22 cellular contexts compared by ENCODE assay signal in the genomic region with DNA sequence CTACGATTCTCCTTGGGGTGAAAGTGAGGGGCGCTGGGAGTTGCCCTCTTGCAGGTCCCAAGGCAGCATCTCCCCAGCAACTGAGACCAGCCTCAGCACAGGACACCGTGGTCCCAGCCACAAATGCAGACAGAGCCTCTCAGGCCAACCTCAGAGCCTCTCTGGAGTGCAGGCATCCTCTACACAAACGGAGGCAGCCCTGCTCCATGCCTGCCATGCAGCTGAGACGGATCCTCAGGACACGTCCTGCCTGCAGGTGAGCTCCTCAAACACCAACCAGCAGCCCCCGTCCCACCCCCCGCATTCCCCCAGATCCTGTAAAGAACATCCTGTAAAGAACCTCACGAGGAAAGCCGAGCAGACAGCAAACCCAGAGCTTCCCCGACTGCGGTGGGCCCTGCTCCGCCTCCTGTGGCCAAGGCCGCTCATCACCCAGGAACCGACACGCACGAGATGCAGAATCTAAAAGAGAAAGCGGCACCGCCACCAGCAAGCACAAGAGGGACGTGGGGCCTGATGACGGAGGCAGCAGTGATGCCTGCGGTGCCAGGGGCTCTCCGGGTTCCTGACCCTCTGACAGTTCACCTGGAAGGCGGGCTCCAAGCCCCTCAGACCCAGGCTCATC.
DNase-seq lines count a peak whose midpoint lies in the region; FAIRE-seq and TF ChIP-seq lines count a peak whose summit lies in the region.
"Had no signal": no experiment of that assay in that cellular context is flagged by ENCODE, and none has a peak within 500 bp of the region (broad histone marks: within the 10 kb centered on the region; RNA-seq: fewer than 3 reads in every experiment).

No MANE protein-coding gene starts in this region.

- peaks cover 8% of the 10 kb centered on the region for H3K36me3 Mint-ChIP-seq in MCF 10A (ENCODE audit: insufficient read depth, unreplicated experiment)
- H3K36me3 Mint-ChIP-seq: CD4-positive, CD25-positive, alpha-beta regulatory T cell; CD8-positive, alpha-beta T cell had no signal

- no peak overlapping the region for H2BK120ac ChIP-seq in H1 (replicated peaks; ENCODE audit: low read depth, low read length)

- DNase-seq in MCF 10A (ENCODE audit: unreplicated experiment), result no peak
- DNase-seq in breast epithelium (ENCODE audit: low spot score in 2 of 2), result no peak
- DNase-seq in H7, result peak; percentile 75
- DNase-seq in H1 (ENCODE audit: low read depth in 1 of 2, low spot score in 2 of 2), result no peak
- peak; percentile 58 for DNase-seq in spleen
- DNase-seq in NCI-H524 treated with DMSO at 0.1 percent for 48 hours (lab: John Stamatoyannopoulos, UW), result no peak
- no peak for DNase-seq in H4 (ENCODE audit: low spot score)
- DNase-seq in CD1c-positive myeloid dendritic cell (ENCODE audit: extremely low spot score), result no peak
- DNase-seq: BE2C; C1 segment of cervical spinal cord; Caco-2; CD4-positive, CD25-positive, alpha-beta regulatory T cell; CD8-positive, alpha-beta T cell; DMS153; DND-41; GM23248; H9 had no signal

- no peak overlapping the region for H4K5ac ChIP-seq in H1 (ENCODE audit: insufficient read length, low read depth, low read length)

- POLR2A ChIA-PET in MCF 10A (lab: Yijun Ruan, JAX) (interaction anchor here (1.0 to 5.1 kb wide), 3 partner anchors 26 to 32 kb away, joined by 3 to 29 read pairs (median 4); no protein-coding TSS in a partner anchor), H1 (lab: Charles Lee; ENCODE audit: partially characterized antibody) (interaction anchor here (0.6 to 1.0 kb wide), 2 partner anchors 13 to 177 kb away, joined by 3 to 4 read pairs; no protein-coding TSS in a partner anchor)

- H3K23ac ChIP-seq in H1 (ENCODE audit: insufficient read length), result no peak overlapping the region

- no peak overlapping the region for H2AK5ac ChIP-seq in H1 (ENCODE audit: low read depth, low read length)

- H2AFZ ChIP-seq in H1 (ENCODE audit: low read length), result no peak overlapping the region
- H2AFZ ChIP-seq: GM23248 had no signal

- H2BK20ac ChIP-seq in H1 (ENCODE audit: low read length), result no peak overlapping the region

- TF ChIP-seq POLR2A in breast epithelium (IDR thresholded peaks at IDR 0.05), result no peak
- TF ChIP-seq POLR2A in H1 (IDR thresholded peaks at IDR 0.05; ENCODE audit: control extremely low read depth in 1 of 2, low read depth in 2 of 2, low read length in 2 of 2), result no peak
- TF ChIP-seq POLR2A in spleen (IDR thresholded peaks at IDR 0.05), result no peak

- 0 out of 2 replicates have a peak overlapping the region, but pooled peaks have one; percentile 45 for H4K8ac ChIP-seq in H1 (ENCODE audit: extremely low read depth, insufficient read depth, low read length)

- H3K4me1 ChIP-seq in breast epithelium (no peaks in the 10 kb centered on the region), H1 (replicated peaks in 1 of 4; ENCODE audit: control insufficient read depth in 3 of 4, insufficient read depth in 4 of 4, low read length in 3 of 4) (peaks cover 0 to 8% (median 5%) of the 10 kb centered on the region in 4 experiments; a peak in 3 of 7 replicates), spleen (no peaks in the 10 kb centered on the region)
- H3K4me1 ChIP-seq: BE2C had no signal

- no peak for TF ChIP-seq EP300 in H1 (IDR thresholded peaks at IDR 0.05; ENCODE audit: borderline replicate concordance in 1 of 2, low read depth in 2 of 2, low read length in 2 of 2)

- FAIRE-seq in H1 (lab: Jason Lieb, UNC), result no peak
- FAIRE-seq: A204.1, G401.6, GM12892, GM19239 had no signal

- no peak overlapping the region for H3K4me3 Mint-ChIP-seq in MCF 10A (ENCODE audit: unreplicated experiment)
- H3K4me3 Mint-ChIP-seq: CD4-positive, CD25-positive, alpha-beta regulatory T cell; CD8-positive, alpha-beta T cell; H9 had no signal

- intact Hi-C loops in MCF 10A (cut with micrococcal nuclease), result loop anchor here (10.0 kb wide), 1 partner anchor 966 kb away; no protein-coding TSS in a partner anchor
- intact Hi-C loops in breast epithelium (cut with DNase I; ENCODE audit: low total_unique reads), result no loop called here
- intact Hi-C loops in spleen (cut with DNase I; ENCODE audit: low total_unique reads), result no loop called here

- H3K79me2 ChIP-seq in H1 (ENCODE audit: control insufficient read depth in 1 of 2, insufficient read depth in 2 of 2, low read length in 2 of 2), result no peaks in the 10 kb centered on the region

- peaks cover 46% of the 10 kb centered on the region for H3K4me1 Mint-ChIP-seq in MCF 10A (ENCODE audit: insufficient read depth, unreplicated experiment)
- H3K4me1 Mint-ChIP-seq: CD4-positive, CD25-positive, alpha-beta regulatory T cell had no signal

- H4K91ac ChIP-seq in H1 (replicated peaks; ENCODE audit: insufficient read length, low read length), result no peak overlapping the region

- H3K27me3 Mint-ChIP-seq in MCF 10A (ENCODE audit: insufficient read depth, unreplicated experiment), result no peaks in the 10 kb centered on the region
- H3K27me3 Mint-ChIP-seq: CD4-positive, CD25-positive, alpha-beta regulatory T cell had no signal

- BruUV-seq in MCF 10A (replicated peaks; lab: Mats Ljungman, UMichigan), result no TSS peak

- H3K27ac ChIP-seq in breast epithelium (no peak overlapping the region), H1 (ENCODE audit: low read depth, low read length) (no peak overlapping the region), spleen (no peak overlapping the region)
- H3K27ac ChIP-seq: 22Rv1, GM23248 had no signal

- peaks cover 16% of the 10 kb centered on the region for H3K9me3 Mint-ChIP-seq in MCF 10A (ENCODE audit: unreplicated experiment)

- peaks cover 0 to 11% of the 10 kb centered on the region in 2 donors for H3K9me3 ChIP-seq in breast epithelium
- H3K9me3 ChIP-seq in H1 (ENCODE audit: insufficient read depth in 2 of 2, low read depth in 1 of 2, low read length in 1 of 2), result peaks cover 0 to 2% of the 10 kb centered on the region in 2 experiments; a peak in 2 of 4 replicates
- H3K9me3 ChIP-seq in spleen, result peaks cover 0 to 23% (median 19%) of the 10 kb centered on the region in 8 donors
- H3K9me3 ChIP-seq: BE2C, Caco-2 had no signal

- no peak overlapping the region; the same call in 1 of the 2 replicates for H2BK12ac ChIP-seq in H1 (ENCODE audit: low read depth, low read length)

- H3K27ac Mint-ChIP-seq in MCF 10A (ENCODE audit: low read depth, unreplicated experiment), result peak overlapping the region; percentile 18
- H3K27ac Mint-ChIP-seq: CD4-positive, CD25-positive, alpha-beta regulatory T cell; CD8-positive, alpha-beta T cell had no signal

- 89% methylated on average over 24 of the region's 24 CpGs; no CpG with 5 or more reads in 1 of the 2 experiments for WGBS in H1 (ENCODE audit: extremely low coverage in 1 of 2, insufficient coverage in 1 of 2, insufficient read length in 1 of 2, insufficient replicate concordance in 2 of 2, low coverage in 1 of 2, low lambda C conversion rate in 2 of 2, missing lambda C conversion rate in 1 of 2), 2 experiments
- 79 to 82% (median 81%) methylated on average over 18 to 24 of the region's 24 CpGs for WGBS in spleen, 5 donors

- no peak overlapping the region for H3K14ac ChIP-seq in H1 (ENCODE audit: insufficient read length)

- no peak for TF ChIP-seq RAD21 in H1 (IDR thresholded peaks at IDR 0.05 in 1 of 2, conservative IDR thresholded peaks at IDR 0.05 in 1 of 2; ENCODE audit: low read depth in 2 of 2, low read length in 2 of 2)

- no peak overlapping the region for H3K9ac ChIP-seq in H1 (replicated peaks in 1 of 4; ENCODE audit: extremely low read depth in 1 of 4, low read depth in 3 of 4, low read length in 3 of 4)
- H3K9ac ChIP-seq: GM23248 had no signal

- no peak overlapping the region; the same call in 1 of the 2 replicates for H3K18ac ChIP-seq in H1 (ENCODE audit: extremely low read depth, low read length)

- no peak overlapping the region for H2BK15ac ChIP-seq in H1 (ENCODE audit: low read length)

- no peak overlapping the region for H3K4me2 ChIP-seq in H1 (ENCODE audit: insufficient read depth in 1 of 2, low read depth in 2 of 2, low read length in 2 of 2)

- peaks cover 0 to 16% of the 10 kb centered on the region in 2 donors for H3K27me3 ChIP-seq in breast epithelium
- no peaks in the 10 kb centered on the region for H3K27me3 ChIP-seq in H7 (ENCODE audit: control insufficient read depth, insufficient read depth, low read length)
- H3K27me3 ChIP-seq in H1 (replicated peaks in 1 of 4; ENCODE audit: control insufficient read depth in 3 of 4, extremely low read depth in 1 of 4, insufficient read depth in 3 of 4, low read length in 3 of 4), result no peaks in the 10 kb centered on the region
- peaks cover 0 to 12% (median 0%) of the 10 kb centered on the region in 7 donors for H3K27me3 ChIP-seq in spleen (replicated peaks in 1 of 7)
- H3K27me3 ChIP-seq: BE2C had no signal

- H3K56ac ChIP-seq in H1 (replicated peaks; ENCODE audit: insufficient read length, low read depth, low read length), result no peak overlapping the region

- no peak overlapping the region for H3K4ac ChIP-seq in H1 (replicated peaks; ENCODE audit: insufficient read length, low read depth, low read length)

- H3K4me3 ChIP-seq in breast epithelium, result no peak overlapping the region
- no peak overlapping the region for H3K4me3 ChIP-seq in H7 (ENCODE audit: insufficient read depth, low read depth, low read length)
- no peak overlapping the region for H3K4me3 ChIP-seq in H1 (ENCODE audit: extremely low read depth in 1 of 4, insufficient read depth in 2 of 4, low read depth in 3 of 4, low read length in 4 of 4)
- H3K4me3 ChIP-seq in spleen, result no peak overlapping the region
- H3K4me3 ChIP-seq: GM23248 had no signal

- H3K23me2 ChIP-seq in H1 (ENCODE audit: low read depth, low read length), result no peaks in the 10 kb centered on the region

- H3K79me1 ChIP-seq in H1 (ENCODE audit: low read depth, low read length), result no peaks in the 10 kb centered on the region

- TF ChIP-seq CTCF in MCF 10A (IDR thresholded peaks at IDR 0.05; ENCODE audit: unreplicated experiment) (no peak), breast epithelium (IDR thresholded peaks at IDR 0.05) (no peak), H1 (IDR thresholded peaks at IDR 0.05; ENCODE audit: control extremely low read depth in 1 of 3, insufficient read depth in 1 of 3, low read depth in 1 of 3, low read length in 3 of 3) (no peak), spleen (IDR thresholded peaks at IDR 0.05 in 8 of 11, conservative IDR thresholded peaks at IDR 0.05 in 3 of 11) (no peak)

- CTCF ChIA-PET in MCF 10A (lab: Yijun Ruan, JAX), result interaction anchor here (1.1 to 2.0 kb wide), 2 partner anchors 8 to 46 kb away, joined by 5 to 12 read pairs; no protein-coding TSS in a partner anchor
- CTCF ChIA-PET in H1 (lab: Charles Lee; ENCODE audit: partially characterized antibody), result interaction anchor here (0.7 to 6.9 kb wide), 7 partner anchors 9 to 375 kb away, joined by 3 to 51 read pairs (median 5); no protein-coding TSS in a partner anchor

- H2BK5ac ChIP-seq in H1 (ENCODE audit: low read depth, low read length), result no peak overlapping the region

- H3K36me3 ChIP-seq in breast epithelium, result no peaks in the 10 kb centered on the region
- H3K36me3 ChIP-seq in H7 (replicated peaks; ENCODE audit: control insufficient read depth, insufficient read depth, low read length), result no peaks in the 10 kb centered on the region
- no peaks in the 10 kb centered on the region for H3K36me3 ChIP-seq in H1 (ENCODE audit: control insufficient read depth in 2 of 4, insufficient read depth in 4 of 4, low read length in 3 of 4)
- H3K36me3 ChIP-seq in spleen, result no peaks in the 10 kb centered on the region
- H3K36me3 ChIP-seq: BE2C had no signal

- no peaks in the 10 kb centered on the region for H4K20me1 ChIP-seq in H1 (replicated peaks in 1 of 2; ENCODE audit: control insufficient read depth in 1 of 2, insufficient read depth in 2 of 2, low read length in 2 of 2)

Comparison
In these comparisons a context has a peak if more than half of its experiments do, and no peak if none do; other contexts are left out.
1. DNase-seq: peak in H7 (single experiment) and spleen (single experiment); none in MCF 10A (single experiment), breast epithelium (0 of 2), H1 (0 of 2), NCI-H524 treated with DMSO at 0.1 percent for 48 hours (single experiment), H4 (single experiment) and CD1c-positive myeloid dendritic cell (single experiment).